In genomic region chr1:95232646-95233320, GRCh38 we compare ENCODE assay signal across 10 cellular contexts. TPM values are rescaled to one million over a fixed set of nuclear protein-coding genes. Genes with fewer than 3 reads are reported as not detected.
A peak's percentile ranks its signal among the peaks of the same experiment; 100 is the strongest.
DNase-seq lines count a peak whose midpoint lies in the region; ATAC-seq, FAIRE-seq and TF ChIP-seq lines count a peak whose summit lies in the region.
"Had no signal": no experiment of that assay in that cellular context is flagged by ENCODE, and none has a peak within 500 bp of the region (broad histone marks: within the 10 kb centered on the region; RNA-seq: fewer than 3 reads in every experiment).

No MANE protein-coding gene starts in this region.

- H3K27ac Mint-ChIP-seq in activated naive CD8-positive, alpha-beta T cell, result no peak overlapping the region

- peaks cover 8% of the 10 kb centered on the region for H3K27me3 Mint-ChIP-seq in activated naive CD8-positive, alpha-beta T cell

- no peaks in the 10 kb centered on the region for H3K36me3 Mint-ChIP-seq in activated naive CD8-positive, alpha-beta T cell

- TF ChIP-seq POLR2A in GM12892 (IDR thresholded peaks at IDR 0.05; ENCODE audit: low read depth, low read length), result no peak

- H3K4me3 ChIP-seq in right cardiac atrium (ENCODE audit: low read length), result peak overlapping the region; percentile 65
- peak overlapping the region; percentile 81 for H3K4me3 ChIP-seq in psoas muscle

- H3K9me3 ChIP-seq in right cardiac atrium (ENCODE audit: control insufficient read depth, low read length) (no peaks in the 10 kb centered on the region), psoas muscle (no peaks in the 10 kb centered on the region)

- FAIRE-seq in GM12892 (lab: Jason Lieb, UNC), result no peak
- FAIRE-seq: GM18507 had no signal

- H3K4me1 ChIP-seq in right cardiac atrium (ENCODE audit: control insufficient read depth, insufficient read depth, low read length), result peaks cover 2% of the 10 kb centered on the region
- H3K4me1 ChIP-seq in psoas muscle, result peaks cover 21% of the 10 kb centered on the region

- H3K4me3 Mint-ChIP-seq in activated naive CD8-positive, alpha-beta T cell, result peak overlapping the region; percentile 85

- intact Hi-C loops in right cardiac atrium (cut with DNase I) (loop anchor here (2.0 to 10.0 kb wide), 7 partner anchors 108 to 160 kb away; partner anchors contain the start of genes ALG14 (in 2 of the 4) and TLCD4 (in 2 of the 4)), psoas muscle (cut with DNase I) (loop anchor here (5.0 kb wide), 3 partner anchors 35 to 145 kb away; partner anchors contain the start of gene TLCD4 (in 1 of the 2))

- H3K4me1 Mint-ChIP-seq in activated naive CD8-positive, alpha-beta T cell (ENCODE audit: low read depth), result peaks cover 36% of the 10 kb centered on the region

- H3K9me3 Mint-ChIP-seq in activated naive CD8-positive, alpha-beta T cell (ENCODE audit: low read depth), result no peaks in the 10 kb centered on the region

- H3K27ac ChIP-seq in right cardiac atrium (ENCODE audit: low read length) (peak overlapping the region; percentile 97), psoas muscle (peak overlapping the region; percentile 88)

- H3K36me3 ChIP-seq in psoas muscle (ENCODE audit: insufficient read depth in 1 of 2, low read depth in 1 of 2), result no peaks in the 10 kb centered on the region

- 21% methylated on average over 8 of the region's 8 CpGs for WGBS in right cardiac atrium
- WGBS in psoas muscle, 3 donors, result 21 to 38% (median 30%) methylated on average over 8 of the region's 8 CpGs

- DNase-seq in EL, result peak; percentile 4
- DNase-seq in right cardiac atrium, result no peak
- no peak for DNase-seq in psoas muscle
- DNase-seq in SK-N-DZ (ENCODE audit: low spot score), result no peak
- no peak for DNase-seq in HuH-7.5 (ENCODE audit: low spot score)
- DNase-seq in GM12892 (ENCODE audit: insufficient read length), result no peak
- DNase-seq: NCI-H2227 treated with DMSO at 0.1 percent for 48 hours had no signal

- H3K27me3 ChIP-seq in right cardiac atrium (ENCODE audit: control insufficient read depth, insufficient read depth) (no peaks in the 10 kb centered on the region), psoas muscle (ENCODE audit: insufficient read depth in 3 of 3, low read length in 2 of 3) (no peaks in the 10 kb centered on the region)

- peak; percentile 3 to 5 for ATAC-seq in right cardiac atrium
- no peak for ATAC-seq in psoas muscle
- ATAC-seq in HG02852 (IDR thresholded peaks at IDR 0.05; ENCODE audit: unreplicated experiment), result no peak

- no peak for TF ChIP-seq CTCF in psoas muscle (IDR thresholded peaks at IDR 0.05)

RNA-seq across cellular contexts. Expression of gene RWDD3, which starts 1.2 kb away (rescaled TPM):
- total RNA-seq in right cardiac atrium (10 to 100 TPM; 13.6 to 19.3 (median 15.9) TPM), psoas muscle (10 to 100 TPM in 3 of 4 donors, 1 to 10 TPM in 1; 8.3 to 13.9 (median 12.5) TPM)
- polyA plus RNA-seq in right cardiac atrium (31.1 TPM), psoas muscle (10 to 100 TPM in 1 of 3 donors, 1 to 10 TPM in 2; 8.5 to 17.6 (median 9.2) TPM)
- 17.0 and 18.0 TPM in 2 replicates for polyA plus RNA-seq in SK-N-DZ (2014; cell fraction: cytosol; rRNA removed)
- polyA plus RNA-seq in SK-N-DZ (2014; cell fraction: nucleus; rRNA removed), result 33.1 and 40.7 TPM in 2 replicates
- polyA plus RNA-seq in GM12892 (2012; ENCODE audit: missing spikeins), result 18.6 TPM

Comparison
In these comparisons a context has a peak if more than half of its experiments do, and no peak if none do; other contexts are left out.
1. ATAC-seq: peak in right cardiac atrium (2 of 2); none in psoas muscle (0 of 4) and HG02852 (single experiment).